Comparison of ENCODE assay signal across 29 cellular contexts in genomic region chr14:95660550-95661515, GRCh38. TPM values are rescaled to one million over a fixed set of nuclear protein-coding genes. Genes with fewer than 3 reads are reported as not detected.
A peak's percentile ranks its signal among the peaks of the same experiment; 100 is the strongest.
DNase-seq lines count a peak whose midpoint lies in the region; ATAC-seq and TF ChIP-seq lines count a peak whose summit lies in the region.
"Had no signal": no experiment of that assay in that cellular context is flagged by ENCODE, and none has a peak within 500 bp of the region (broad histone marks: within the 10 kb centered on the region; RNA-seq: fewer than 3 reads in every experiment).

No MANE protein-coding gene starts in this region.

- no peaks in the 10 kb centered on the region for H3K9me2 ChIP-seq in SU-DHL-6 (replicated peaks; ENCODE audit: insufficient read depth, low read length)

- H3K27ac ChIP-seq in SU-DHL-6 (ENCODE audit: low read depth, low read length) (peak overlapping the region; percentile 99), smooth muscle cell (ENCODE audit: low read depth) (no peak overlapping the region), WERI-Rb-1 (no peak overlapping the region)
- H3K27ac ChIP-seq: RWPE1, tibial artery had no signal

- peak overlapping the region; percentile 70 for H3K4me2 ChIP-seq in SU-DHL-6 (ENCODE audit: low read depth, low read length, poor library complexity, severe bottlenecking)
- H3K4me2 ChIP-seq in smooth muscle cell = peak overlapping the region; percentile 67

- H3K4me1 ChIP-seq in smooth muscle cell (ENCODE audit: low read depth) = no peaks in the 10 kb centered on the region

- H3K9me3 Mint-ChIP-seq in activated CD8-positive, alpha-beta T cell treated with anti-CD3 and anti-CD28 coated beads for 36 hours = no peaks in the 10 kb centered on the region
- H3K9me3 Mint-ChIP-seq: activated naive CD4-positive, alpha-beta T cell treated with anti-CD3 and anti-CD28 coated beads, Interleukin-2, amount 50 U/mL, for 24 hours; stimulated activated naive CD8-positive, alpha-beta T cell treated with anti-CD3 and anti-CD28 coated beads, Interleukin-15, amount 100 ng/mL, for 72 hours had no signal

- H3K27me3 Mint-ChIP-seq in activated CD8-positive, alpha-beta T cell treated with anti-CD3 and anti-CD28 coated beads for 36 hours = peaks cover 10% of the 10 kb centered on the region

- no peak overlapping the region for H3K27ac Mint-ChIP-seq in activated CD8-positive, alpha-beta T cell treated with anti-CD3 and anti-CD28 coated beads for 36 hours
- H3K27ac Mint-ChIP-seq: activated naive CD4-positive, alpha-beta T cell treated with anti-CD3 and anti-CD28 coated beads, Interleukin-2, amount 50 U/mL, for 24 hours had no signal

- H4K20me1 ChIP-seq in SU-DHL-6 (ENCODE audit: low read depth, low read length) (no peaks in the 10 kb centered on the region), smooth muscle cell (ENCODE audit: low read depth) (no peaks in the 10 kb centered on the region)

- no peak for TF ChIP-seq CTCF in SU-DHL-6 (IDR thresholded peaks at IDR 0.05; ENCODE audit: insufficient read depth, low read length, poor library complexity, severe bottlenecking)
- no peak for TF ChIP-seq CTCF in smooth muscle cell (IDR thresholded peaks at IDR 0.05; ENCODE audit: borderline replicate concordance, insufficient read depth, poor library complexity, severe bottlenecking)
- TF ChIP-seq CTCF in activated CD8-positive, alpha-beta T cell treated with anti-CD3 and anti-CD28 coated beads for 36 hours (IDR thresholded peaks at IDR 0.05) = no peak
- TF ChIP-seq CTCF in WERI-Rb-1 (IDR thresholded peaks at IDR 0.05; ENCODE audit: low read depth, low read length) = no peak

- H3K9me3 ChIP-seq in SU-DHL-6 (ENCODE audit: insufficient read depth, low read length) (no peaks in the 10 kb centered on the region), smooth muscle cell (replicated peaks; ENCODE audit: low read depth) (no peaks in the 10 kb centered on the region), WERI-Rb-1 (ENCODE audit: severe bottlenecking) (no peaks in the 10 kb centered on the region)
- H3K9me3 ChIP-seq: HAP-1, tibial artery had no signal

- H3K36me3 ChIP-seq in SU-DHL-6 (ENCODE audit: low read length) (no peaks in the 10 kb centered on the region), smooth muscle cell (ENCODE audit: low read depth) (no peaks in the 10 kb centered on the region), WERI-Rb-1 (no peaks in the 10 kb centered on the region)
- H3K36me3 ChIP-seq: HAP-1, tibial artery had no signal

- H3K36me3 Mint-ChIP-seq in activated CD8-positive, alpha-beta T cell treated with anti-CD3 and anti-CD28 coated beads for 36 hours (ENCODE audit: low read depth) = no peaks in the 10 kb centered on the region
- H3K36me3 Mint-ChIP-seq: activated naive CD4-positive, alpha-beta T cell treated with anti-CD3 and anti-CD28 coated beads, Interleukin-2, amount 50 U/mL, for 24 hours had no signal

- no peak for ATAC-seq in activated CD8-positive, alpha-beta T cell treated with anti-CD3 and anti-CD28 coated beads for 36 hours
- no peak for ATAC-seq in GM18498 (IDR thresholded peaks at IDR 0.05; ENCODE audit: unreplicated experiment)
- ATAC-seq: stimulated activated naive CD8-positive, alpha-beta T cell treated with anti-CD3 and anti-CD28 coated beads, Interleukin-15, amount 100 ng/mL, for 72 hours had no signal

- peak overlapping the region; percentile 35 for H3K9ac ChIP-seq in SU-DHL-6 (ENCODE audit: low read length)
- no peak overlapping the region for H3K9ac ChIP-seq in smooth muscle cell (ENCODE audit: low read depth)

- 40% methylated on average over 14 of the region's 14 CpGs for WGBS in smooth muscle cell (ENCODE audit: low lambda C conversion rate)

- H3K4me3 ChIP-seq in SU-DHL-6 (ENCODE audit: insufficient read depth, low read length, poor library complexity, severe bottlenecking) = no peak overlapping the region
- no peak overlapping the region for H3K4me3 ChIP-seq in smooth muscle cell
- no peak overlapping the region for H3K4me3 ChIP-seq in WERI-Rb-1 (ENCODE audit: low read depth, low read length)
- H3K4me3 ChIP-seq: HAP-1, tibial artery had no signal

- H2AFZ ChIP-seq in SU-DHL-6 (ENCODE audit: low read depth, low read length, severe bottlenecking) (no peak overlapping the region), smooth muscle cell (ENCODE audit: low read depth) (no peak overlapping the region)

- intact Hi-C loops in activated CD8-positive, alpha-beta T cell treated with anti-CD3 and anti-CD28 coated beads for 36 hours (cut with micrococcal nuclease) = no loop called here

- H3K27me3 ChIP-seq in SU-DHL-6 (ENCODE audit: low read length) = no peaks in the 10 kb centered on the region
- H3K27me3 ChIP-seq in smooth muscle cell (ENCODE audit: low read depth) = peaks cover under 1% of the 10 kb centered on the region
- no peaks in the 10 kb centered on the region for H3K27me3 ChIP-seq in WERI-Rb-1 (ENCODE audit: insufficient read depth, low read depth, severe bottlenecking)

- no peaks in the 10 kb centered on the region for H3K4me1 Mint-ChIP-seq in activated CD8-positive, alpha-beta T cell treated with anti-CD3 and anti-CD28 coated beads for 36 hours (ENCODE audit: low read depth)

- no peak overlapping the region for H3K4me3 Mint-ChIP-seq in activated CD8-positive, alpha-beta T cell treated with anti-CD3 and anti-CD28 coated beads for 36 hours
- H3K4me3 Mint-ChIP-seq: activated naive CD4-positive, alpha-beta T cell treated with anti-CD3 and anti-CD28 coated beads, Interleukin-2, amount 50 U/mL, for 24 hours; stimulated activated naive CD8-positive, alpha-beta T cell treated with anti-CD3 and anti-CD28 coated beads, Interleukin-15, amount 100 ng/mL, for 72 hours had no signal

- POLR2A ChIA-PET in activated CD8-positive, alpha-beta T cell treated with anti-CD3 and anti-CD28 coated beads for 36 hours (lab: Charles Lee) = no interaction called here

- H3K79me2 ChIP-seq in SU-DHL-6 (ENCODE audit: insufficient read depth, low read length) (no peaks in the 10 kb centered on the region), smooth muscle cell (ENCODE audit: low read depth) (no peaks in the 10 kb centered on the region)

- CTCF ChIA-PET in activated CD8-positive, alpha-beta T cell treated with anti-CD3 and anti-CD28 coated beads for 36 hours (lab: Charles Lee) = no interaction called here

- H3F3A ChIP-seq in SU-DHL-6 (ENCODE audit: insufficient read depth) = peaks cover 65% of the 10 kb centered on the region
- H3F3A ChIP-seq in smooth muscle cell (ENCODE audit: low read depth) = no peaks in the 10 kb centered on the region

- peak; percentile 82 for DNase-seq in NCI-H1694 treated with DMSO at 0.1 percent for 48 hours (lab: John Stamatoyannopoulos, UW)
- no peak for DNase-seq in NCI-H1694 (lab: John Stamatoyannopoulos, UW)
- peak; percentile 80 for DNase-seq in islet precursor cell
- DNase-seq in smooth muscle cell (lab: John Stamatoyannopoulos, UW; ENCODE audit: unreplicated experiment) = no peak
- DNase-seq in activated CD8-positive, alpha-beta T cell treated with anti-CD3 and anti-CD28 coated beads for 36 hours = no peak
- no peak for DNase-seq in WERI-Rb-1
- DNase-seq: 8988T; activated CD4-positive, alpha-beta T cell treated with anti-CD3 and anti-CD28 coated beads for 4 hours; AML-193; aorta; COR-L47; EL; foreskin fibroblast; hippocampal formation; KBM-7; NCI-H1436; NCI-H2171 treated with DMSO at 0.1 percent for 48 hours; NCI-H69; occipital lobe; stimulated activated naive CD8-positive, alpha-beta T cell treated with anti-CD3 and anti-CD28 coated beads, Interleukin-15, amount 100 ng/mL, for 72 hours; tibial artery had no signal

RNA-seq across cellular contexts. Expression of gene TCL1B, which starts 25.4 kb away (rescaled TPM):
- not detected in 2 replicates for total RNA-seq in smooth muscle cell
- not detected in 2 replicates for polyA plus RNA-seq in smooth muscle cell
- total RNA-seq in activated CD8-positive, alpha-beta T cell treated with anti-CD3 and anti-CD28 coated beads for 36 hours = not detected
- total RNA-seq: aorta, HT1080, lung microvascular endothelial cell, myocyte, occipital lobe had no signal
- polyA plus RNA-seq: aorta had no signal

RNA-seq across cellular contexts. Expression of gene TCL1A, which starts 53.1 kb away (rescaled TPM):
- total RNA-seq in smooth muscle cell = not detected in 2 replicates
- polyA plus RNA-seq in smooth muscle cell = not detected in 2 replicates
- 1 to 10 TPM in 1 of 2 experiments, under 1 TPM in 1; 0.65 to 1.1 TPM for total RNA-seq in activated CD8-positive, alpha-beta T cell treated with anti-CD3 and anti-CD28 coated beads for 36 hours
- total RNA-seq: aorta, lung microvascular endothelial cell, myocyte had no signal
- polyA plus RNA-seq: aorta had no signal

Comparison
In these comparisons a context has a peak if more than half of its experiments do, and no peak if none do; other contexts are left out.
1. DNase-seq: peak in NCI-H1694 treated with DMSO at 0.1 percent for 48 hours (single experiment) and islet precursor cell (single experiment); none in NCI-H1694 (single experiment), smooth muscle cell (single experiment), activated CD8-positive, alpha-beta T cell treated with anti-CD3 and anti-CD28 coated beads for 36 hours (single experiment) and WERI-Rb-1 (single experiment).